Comparison of ENCODE assay signal across 9 cellular contexts in genomic region chrX:23797371-23798128, GRCh38. TPM values are rescaled to one million over a fixed set of nuclear protein-coding genes. Genes with fewer than 3 reads are reported as not detected.
DNase-seq lines count a peak whose midpoint lies in the region; ATAC-seq and TF ChIP-seq lines count a peak whose summit lies in the region.
"Had no signal": no experiment of that assay in that cellular context is flagged by ENCODE, and none has a peak within 500 bp of the region (broad histone marks: within the 10 kb centered on the region; RNA-seq: fewer than 3 reads in every experiment).

No MANE protein-coding gene starts in this region.

- peaks cover 5 to 18% of the 10 kb centered on the region in 2 donors for H3K4me1 ChIP-seq in thyroid gland

- H3K4me3 ChIP-seq in thyroid gland (replicated peaks in 1 of 3): no peak overlapping the region

- no peaks in the 10 kb centered on the region for H3K9me3 Mint-ChIP-seq in activated naive CD4-positive, alpha-beta T cell treated with anti-CD3 and anti-CD28 coated beads, Interleukin-2, amount 50 U/mL, for 72 hours
- H3K9me3 Mint-ChIP-seq: activated CD4-positive, alpha-beta memory T cell treated with anti-CD3 and anti-CD28 coated beads, Interleukin-2, amount 10 ng/mL, durations not matched to agents 7 days and 5 days had no signal

- no peaks in the 10 kb centered on the region for H3K4me1 Mint-ChIP-seq in T-helper 17 cell

- H3K27ac Mint-ChIP-seq in activated naive CD4-positive, alpha-beta T cell treated with anti-CD3 and anti-CD28 coated beads, Interleukin-2, amount 50 U/mL, for 72 hours: no peak overlapping the region
- H3K27ac Mint-ChIP-seq in T-helper 17 cell: no peak overlapping the region
- H3K27ac Mint-ChIP-seq: activated CD4-positive, alpha-beta memory T cell treated with anti-CD3 and anti-CD28 coated beads, Interleukin-2, amount 10 ng/mL, durations not matched to agents 7 days and 5 days had no signal

- H3K9me3 ChIP-seq in thyroid gland: no peaks in the 10 kb centered on the region
- no peaks in the 10 kb centered on the region for H3K9me3 ChIP-seq in T-helper 17 cell (ENCODE audit: control insufficient read depth, low read length, poor library complexity, severe bottlenecking)

- H3K27me3 Mint-ChIP-seq in T-helper 17 cell: no peaks in the 10 kb centered on the region
- H3K27me3 Mint-ChIP-seq: activated CD4-positive, alpha-beta memory T cell treated with anti-CD3 and anti-CD28 coated beads, Interleukin-2, amount 10 ng/mL, durations not matched to agents 7 days and 5 days had no signal

- peak in 2 of 6 experiments; percentile 26 to 50 for TF ChIP-seq CTCF in thyroid gland (IDR thresholded peaks at IDR 0.05)

- ATAC-seq in activated naive CD4-positive, alpha-beta T cell treated with anti-CD3 and anti-CD28 coated beads, Interleukin-2, amount 50 U/mL, for 72 hours: peak; percentile 44 to 79
- ATAC-seq in GM21367 (IDR thresholded peaks at IDR 0.05; ENCODE audit: unreplicated experiment) (no peak), T-helper 17 cell (no peak)

- intact Hi-C loops in thyroid gland (cut with DNase I): no loop called here

- H3K4me3 Mint-ChIP-seq in T-helper 17 cell: no peak overlapping the region
- H3K4me3 Mint-ChIP-seq: activated CD4-positive, alpha-beta memory T cell treated with anti-CD3 and anti-CD28 coated beads, Interleukin-2, amount 10 ng/mL, durations not matched to agents 7 days and 5 days had no signal

- H3K27ac ChIP-seq in thyroid gland: peak overlapping the region; percentile 65 to 90 (median 87)
- no peak overlapping the region for H3K27ac ChIP-seq in caudate nucleus (ENCODE audit: low read depth, low read length)

- H3K36me3 Mint-ChIP-seq in activated naive CD4-positive, alpha-beta T cell treated with anti-CD3 and anti-CD28 coated beads, Interleukin-2, amount 50 U/mL, for 72 hours: no peaks in the 10 kb centered on the region
- no peaks in the 10 kb centered on the region for H3K36me3 Mint-ChIP-seq in T-helper 17 cell (ENCODE audit: low read depth)

- no peaks in the 10 kb centered on the region for H3K27me3 ChIP-seq in thyroid gland

- H3K36me3 ChIP-seq in thyroid gland: no peaks in the 10 kb centered on the region

- peak in 1 of 2 donors; percentile 33 for TF ChIP-seq POLR2A in thyroid gland (IDR thresholded peaks at IDR 0.05)

- no peak for DNase-seq in activated naive CD4-positive, alpha-beta T cell treated with anti-CD3 and anti-CD28 coated beads, Interleukin-2, amount 50 U/mL, for 72 hours (ENCODE audit: low spot score in 2 of 2)
- DNase-seq in activated naive CD4-positive, alpha-beta T cell (lab: John Stamatoyannopoulos, UW): no peak
- DNase-seq in OCI-M1 (lab: John Stamatoyannopoulos, UW) (peak; percentile 23), iris pigment epithelial cell (ENCODE audit: low read depth) (peak; percentile 17), thyroid gland (peak in 1 of 2 donors; percentile 30), T-helper 17 cell (no peak), caudate nucleus (lab: John Stamatoyannopoulos, UW) (no peak)
- DNase-seq: activated CD4-positive, alpha-beta memory T cell treated with anti-CD3 and anti-CD28 coated beads, Interleukin-2, amount 10 ng/mL, durations not matched to agents 7 days and 5 days had no signal

- WGBS in thyroid gland, 2 donors: 57 to 64% methylated on average over 12 of the region's 12 CpGs

RNA-seq across cellular contexts. Expression of gene SAT1, which starts 14.6 kb away (rescaled TPM):
- total RNA-seq in activated naive CD4-positive, alpha-beta T cell treated with anti-CD3 and anti-CD28 coated beads, Interleukin-2, amount 50 U/mL, for 72 hours: 100 to 1,000 TPM; 160 to 466 TPM
- total RNA-seq in thyroid gland (1,000 to 10,000 TPM in 1 of 4 donors, 100 to 1,000 TPM in 3; 768 to 1,187 (median 831) TPM), T-helper 17 cell (100 to 1,000 TPM; 362 to 368 TPM)

RNA-seq across cellular contexts. Expression of gene ACOT9, which starts 54.5 kb away (rescaled TPM):
- 10 to 100 TPM; 33.6 to 56.3 TPM for total RNA-seq in activated naive CD4-positive, alpha-beta T cell treated with anti-CD3 and anti-CD28 coated beads, Interleukin-2, amount 50 U/mL, for 72 hours
- total RNA-seq in thyroid gland (10 to 100 TPM; 50.1 to 73.9 (median 62.8) TPM), T-helper 17 cell (10 to 100 TPM; 22.5 to 24.9 TPM)

Comparison
In these comparisons a context has a peak if more than half of its experiments do, and no peak if none do; other contexts are left out.
1. ATAC-seq: peak in activated naive CD4-positive, alpha-beta T cell treated with anti-CD3 and anti-CD28 coated beads, Interleukin-2, amount 50 U/mL, for 72 hours (2 of 2); none in GM21367 (single experiment) and T-helper 17 cell (single experiment).
2. DNase-seq: peak in OCI-M1 (single experiment) and iris pigment epithelial cell (single experiment); none in activated naive CD4-positive, alpha-beta T cell treated with anti-CD3 and anti-CD28 coated beads, Interleukin-2, amount 50 U/mL, for 72 hours (0 of 2), activated naive CD4-positive, alpha-beta T cell (0 of 4), T-helper 17 cell (0 of 3) and caudate nucleus (0 of 61).